Comparison of ENCODE assay signal across 12 cellular contexts in genomic region chr11:111923951-111924350, GRCh38. TPM values are rescaled to one million over a fixed set of nuclear protein-coding genes. Genes with fewer than 3 reads are reported as not detected.
DNase-seq lines count a peak whose midpoint lies in the region; ATAC-seq and TF ChIP-seq lines count a peak whose summit lies in the region.
"Had no signal": no experiment of that assay in that cellular context is flagged by ENCODE, and none has a peak within 500 bp of the region (broad histone marks: within the 10 kb centered on the region; RNA-seq: fewer than 3 reads in every experiment).

No MANE protein-coding gene starts in this region.

- TF ChIP-seq EP300 in esophagus muscularis mucosa (IDR thresholded peaks at IDR 0.05): no peak

- TF ChIP-seq POLR2A in esophagus muscularis mucosa (IDR thresholded peaks at IDR 0.05; ENCODE audit: low read depth): no peak
- no peak for TF ChIP-seq POLR2A in vagina (IDR thresholded peaks at IDR 0.05)

- no peak overlapping the region for H3K9ac ChIP-seq in parathyroid adenoma

- H2AFZ ChIP-seq in parathyroid adenoma: no peak overlapping the region

- H3K79me2 ChIP-seq in parathyroid adenoma: no peaks in the 10 kb centered on the region

- TF ChIP-seq CTCF in heart right ventricle (IDR thresholded peaks at IDR 0.05) (no peak), esophagus muscularis mucosa (IDR thresholded peaks at IDR 0.05) (no peak), parathyroid adenoma (IDR thresholded peaks at IDR 0.05) (no peak), vagina (IDR thresholded peaks at IDR 0.05) (no peak), mucosa of descending colon (IDR thresholded peaks at IDR 0.05) (no peak)

- H3K9me3 ChIP-seq in heart right ventricle: no peaks in the 10 kb centered on the region
- H3K9me3 ChIP-seq in esophagus muscularis mucosa: no peaks in the 10 kb centered on the region
- H3K9me3 ChIP-seq in parathyroid adenoma (ENCODE audit: control insufficient read depth, low read length): no peaks in the 10 kb centered on the region
- H3K9me3 ChIP-seq in vagina: no peaks in the 10 kb centered on the region
- no peaks in the 10 kb centered on the region for H3K9me3 ChIP-seq in mucosa of descending colon
- H3K9me3 ChIP-seq: HAP-1 had no signal

- H3K27me3 ChIP-seq in heart right ventricle (no peaks in the 10 kb centered on the region), esophagus muscularis mucosa (no peaks in the 10 kb centered on the region), parathyroid adenoma (ENCODE audit: control insufficient read depth, insufficient read depth, low read length) (no peaks in the 10 kb centered on the region), vagina (no peaks in the 10 kb centered on the region)

- H3K4me3 ChIP-seq in heart right ventricle: peak overlapping the region in 3 of 10 donors; percentile 31 to 43 (median 34)
- peak overlapping the region in 3 of 4 donors; percentile 12 to 29 (median 21) for H3K4me3 ChIP-seq in esophagus muscularis mucosa
- no peak overlapping the region for H3K4me3 ChIP-seq in parathyroid adenoma (ENCODE audit: low read depth, low read length)
- H3K4me3 ChIP-seq in vagina: no peak overlapping the region
- no peak overlapping the region for H3K4me3 ChIP-seq in mucosa of descending colon
- H3K4me3 ChIP-seq: HAP-1 had no signal

- H3K4me1 ChIP-seq in heart right ventricle: peaks cover 5 to 58% (median 41%) of the 10 kb centered on the region in 9 donors
- peaks cover 45 to 66% (median 58%) of the 10 kb centered on the region in 4 donors for H3K4me1 ChIP-seq in esophagus muscularis mucosa
- H3K4me1 ChIP-seq in parathyroid adenoma: no peaks in the 10 kb centered on the region
- H3K4me1 ChIP-seq in vagina: peaks cover 35% of the 10 kb centered on the region
- H3K4me1 ChIP-seq in mucosa of descending colon (ENCODE audit: low read depth): peaks cover 18% of the 10 kb centered on the region

- no peak overlapping the region for H3K4me2 ChIP-seq in parathyroid adenoma (ENCODE audit: low read length)

- H3K27ac ChIP-seq in heart right ventricle (peak overlapping the region; percentile 70 to 95 (median 91)), esophagus muscularis mucosa (replicated peaks in 1 of 4) (peak overlapping the region; percentile 87 to 93 (median 92)), parathyroid adenoma (peak overlapping the region; percentile 47), vagina (peak overlapping the region; percentile 89)

- ATAC-seq in heart right ventricle (peak in 1 of 8 donors; percentile 27), left cardiac atrium (no peak), mucosa of descending colon (no peak)

- H3K36me3 ChIP-seq in heart right ventricle (no peaks in the 10 kb centered on the region), esophagus muscularis mucosa (no peaks in the 10 kb centered on the region), parathyroid adenoma (ENCODE audit: control insufficient read depth, insufficient read depth, low read length) (no peaks in the 10 kb centered on the region), vagina (no peaks in the 10 kb centered on the region), mucosa of descending colon (ENCODE audit: low read depth) (no peaks in the 10 kb centered on the region)
- H3K36me3 ChIP-seq: HAP-1 had no signal

- intact Hi-C loops in heart right ventricle (cut with DNase I): loop anchor here in 4 of 10 donors (5.0 to 10.0 kb wide), 3 partner anchors 47 to 161 kb away; partner anchors contain the start of genes CFAP68 (in 3 of the 4), FDXACB1 (in 3 of the 4), ALG9 (in 2 of the 4) and SDHD (in 1 of the 4)
- intact Hi-C loops in left cardiac atrium (cut with DNase I): no loop called here
- intact Hi-C loops in esophagus muscularis mucosa (cut with DNase I): no loop called here
- intact Hi-C loops in vagina (cut with DNase I): loop anchor here (10.0 kb wide), 1 partner anchor 49 kb away; the partner anchor contains the start of genes ALG9, CFAP68 and FDXACB1
- intact Hi-C loops in mucosa of descending colon (cut with DNase I, micrococcal nuclease): no loop called here

- no peak for DNase-seq in heart right ventricle
- DNase-seq in left cardiac atrium: no peak
- peak; percentile 80 for DNase-seq in esophagus muscularis mucosa (ENCODE audit: extremely low spot score)
- no peak for DNase-seq in vagina (ENCODE audit: extremely low spot score in 2 of 2)
- no peak for DNase-seq in mucosa of descending colon
- no peak for DNase-seq in NCI-H1105 treated with DMSO at 0.1 percent for 48 hours (lab: John Stamatoyannopoulos, UW)
- DNase-seq in dermis blood vessel endothelial cell: no peak
- DNase-seq: activated CD4-positive, alpha-beta T cell treated with anti-CD3 and anti-CD28 coated beads, Interleukin-2, amount 10 ng/mL, durations not matched to agents 24 days and 14 days; activated naive CD4-positive, alpha-beta T cell treated with Interleukin-2 at 50 U/mL for 16 hours; NCI-H524 had no signal

RNA-seq across cellular contexts. Expression of gene C11orf52, which starts 5.2 kb away (rescaled TPM):
- 1 to 10 TPM in 8 of 10 donors, under 1 TPM in 2; 0.48 to 4.1 (median 1.6) TPM for total RNA-seq in heart right ventricle
- polyA plus RNA-seq in heart right ventricle: 1 to 10 TPM; 3.0 to 3.2 TPM
- total RNA-seq in left cardiac atrium: 1 to 10 TPM; 1.6 to 3.3 TPM
- 1 to 10 TPM; 1.8 to 6.9 (median 2.9) TPM for total RNA-seq in esophagus muscularis mucosa
- total RNA-seq in vagina: 1.5 TPM
- 10 to 100 TPM in 1 of 3 donors, 1 to 10 TPM in 2; 3.2 to 12.8 (median 7.7) TPM for total RNA-seq in mucosa of descending colon
- 0.17 and 0.47 TPM in 2 replicates for total RNA-seq in dermis blood vessel endothelial cell
- total RNA-seq: activated CD4-positive, alpha-beta T cell treated with anti-CD3 and anti-CD28 coated beads, Interleukin-2, amount 10 ng/mL, durations not matched to agents 24 days and 14 days had no signal

RNA-seq across cellular contexts. Expression of gene HSPB2, which starts 11.4 kb away (rescaled TPM):
- total RNA-seq in heart right ventricle: 10 to 100 TPM; 18.9 to 65.4 (median 29.1) TPM
- 100 to 1,000 TPM in 1 of 2 donors, 10 to 100 TPM in 1; 37.7 to 136 TPM for polyA plus RNA-seq in heart right ventricle
- 10 to 100 TPM; 37.3 to 49.6 TPM for total RNA-seq in left cardiac atrium
- 1 to 10 TPM; 1.2 to 4.0 (median 2.4) TPM for total RNA-seq in esophagus muscularis mucosa
- not detected for total RNA-seq in vagina
- total RNA-seq in mucosa of descending colon: 1 to 10 TPM in 2 of 3 donors, not detected in 1; 1.4 to 4.8 TPM
- not detected in 2 replicates for total RNA-seq in dermis blood vessel endothelial cell
- total RNA-seq: activated CD4-positive, alpha-beta T cell treated with anti-CD3 and anti-CD28 coated beads, Interleukin-2, amount 10 ng/mL, durations not matched to agents 24 days and 14 days had no signal

RNA-seq across cellular contexts. Expression of gene CRYAB, which starts 12.4 kb away (rescaled TPM):
- total RNA-seq in heart right ventricle (over 10,000 TPM in 2 of 10 donors, 1,000 to 10,000 TPM in 8; 7,877 to 10,608 (median 8,590) TPM), left cardiac atrium (1,000 to 10,000 TPM; 4,044 to 4,265 TPM), esophagus muscularis mucosa (100 to 1,000 TPM; 315 to 493 (median 382) TPM), vagina (161 TPM), mucosa of descending colon (100 to 1,000 TPM in 1 of 3 donors, 10 to 100 TPM in 2; 13.8 to 331 (median 30.7) TPM), dermis blood vessel endothelial cell (1.0 and 1.7 TPM in 2 replicates)
- polyA plus RNA-seq in heart right ventricle: over 10,000 TPM in 1 of 2 donors, 1,000 to 10,000 TPM in 1; 7,695 to 25,436 TPM
- total RNA-seq: activated CD4-positive, alpha-beta T cell treated with anti-CD3 and anti-CD28 coated beads, Interleukin-2, amount 10 ng/mL, durations not matched to agents 24 days and 14 days had no signal

RNA-seq across cellular contexts. Expression of gene DIXDC1, which starts 13.2 kb away (rescaled TPM):
- total RNA-seq in heart right ventricle (10 to 100 TPM in 9 of 10 donors, 1 to 10 TPM in 1; 5.6 to 36.8 (median 28.6) TPM), left cardiac atrium (10 to 100 TPM; 19.5 to 28.1 TPM), esophagus muscularis mucosa (100 to 1,000 TPM; 101 to 168 (median 122) TPM), vagina (36.8 TPM), mucosa of descending colon (10 to 100 TPM; 11.1 to 61.8 (median 11.7) TPM), dermis blood vessel endothelial cell (17.7 and 30.8 TPM in 2 replicates)
- polyA plus RNA-seq in heart right ventricle: 1 to 10 TPM; 4.7 to 5.6 TPM

RNA-seq across cellular contexts. Expression of gene CFAP68, which starts 44.6 kb away (rescaled TPM):
- 10 to 100 TPM; 17.5 to 38.5 (median 31.5) TPM for total RNA-seq in heart right ventricle
- polyA plus RNA-seq in heart right ventricle: 10 to 100 TPM; 14.7 to 24.6 TPM
- 10 to 100 TPM; 17.1 to 22.2 TPM for total RNA-seq in left cardiac atrium
- total RNA-seq in esophagus muscularis mucosa: 10 to 100 TPM in 3 of 4 donors, 1 to 10 TPM in 1; 8.7 to 21.7 (median 19.9) TPM
- 22.6 TPM for total RNA-seq in vagina
- 10 to 100 TPM; 12.2 to 26.4 (median 19.1) TPM for total RNA-seq in mucosa of descending colon
- 5.3 and 5.7 TPM in 2 replicates for total RNA-seq in dermis blood vessel endothelial cell

Comparison
In these comparisons a context has a peak if more than half of its experiments do, and no peak if none do; other contexts are left out.
1. H3K4me3 ChIP-seq: peak in esophagus muscularis mucosa (3 of 4); none in parathyroid adenoma (single experiment), vagina (0 of 2) and mucosa of descending colon (single experiment).
2. RNA of gene CRYAB, which starts 12.4 kb away (total RNA-seq): 7,877 to 10,608 TPM in heart right ventricle and 4,044 to 4,265 TPM in left cardiac atrium; 315 to 493 TPM in esophagus muscularis mucosa, 161 TPM in vagina (single experiment), 13.8 to 331 TPM in mucosa of descending colon and 1.0 to 1.7 TPM in dermis blood vessel endothelial cell; every median in the first group is over 4 times any median in the second.
3. Peak in every context shown above with its lines, with median percentiles within 50 percentile points of each other: H3K27ac ChIP-seq.